In the genomic region with DNA sequence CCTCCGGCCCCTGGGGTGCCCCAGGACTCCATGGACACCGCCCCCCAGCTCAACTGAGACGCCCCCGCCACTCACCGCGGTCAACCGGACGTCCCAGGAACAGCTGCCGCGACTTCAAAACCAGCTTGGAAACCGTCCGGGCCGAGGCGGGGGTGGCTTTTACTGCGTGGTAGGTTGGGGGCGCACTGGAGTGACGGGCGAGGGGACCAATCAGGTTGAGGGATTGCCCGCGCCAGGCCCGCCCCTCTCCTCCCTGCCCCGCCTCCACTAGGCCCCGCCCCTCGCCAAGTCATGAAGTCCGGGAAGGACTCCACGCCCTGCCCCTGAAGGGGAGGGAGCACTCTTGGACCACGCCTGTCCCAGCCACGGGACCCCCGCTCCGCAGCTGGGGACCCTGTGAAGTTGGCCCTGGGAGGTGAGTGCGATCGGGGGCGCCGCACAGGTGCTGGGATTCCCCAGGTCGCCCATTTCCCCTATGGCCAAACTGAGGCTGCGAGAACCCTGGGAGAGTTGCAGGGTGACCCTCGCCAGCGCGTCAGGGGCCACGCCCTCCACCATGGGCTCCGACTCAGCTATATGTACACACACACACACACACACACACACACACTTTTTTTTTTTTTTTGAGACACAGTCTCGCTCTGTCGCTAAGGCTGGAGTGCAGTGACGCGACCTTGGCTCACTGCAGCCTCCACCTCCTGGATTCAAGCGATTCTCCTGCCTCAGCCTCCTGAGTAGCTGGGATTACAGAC, we compare ENCODE assay signal across 1 cellular context.
TF ChIP-seq lines count a peak whose summit lies in the region.

A gene with protein sequence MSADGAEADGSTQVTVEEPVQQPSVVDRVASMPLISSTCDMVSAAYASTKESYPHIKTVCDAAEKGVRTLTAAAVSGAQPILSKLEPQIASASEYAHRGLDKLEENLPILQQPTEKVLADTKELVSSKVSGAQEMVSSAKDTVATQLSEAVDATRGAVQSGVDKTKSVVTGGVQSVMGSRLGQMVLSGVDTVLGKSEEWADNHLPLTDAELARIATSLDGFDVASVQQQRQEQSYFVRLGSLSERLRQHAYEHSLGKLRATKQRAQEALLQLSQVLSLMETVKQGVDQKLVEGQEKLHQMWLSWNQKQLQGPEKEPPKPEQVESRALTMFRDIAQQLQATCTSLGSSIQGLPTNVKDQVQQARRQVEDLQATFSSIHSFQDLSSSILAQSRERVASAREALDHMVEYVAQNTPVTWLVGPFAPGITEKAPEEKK (minus strand): TSS at position 134 of the 752 bp plus-strand sequence. CDS start 6,273 bp downstream, outside the sequence.

TF ChIP-seq in K562, 482 proteins besides CTCF, POLR2A, EP300 and RAD21 (continued from another document and continues in another):
- TF ChIP-seq, protein P1, sequence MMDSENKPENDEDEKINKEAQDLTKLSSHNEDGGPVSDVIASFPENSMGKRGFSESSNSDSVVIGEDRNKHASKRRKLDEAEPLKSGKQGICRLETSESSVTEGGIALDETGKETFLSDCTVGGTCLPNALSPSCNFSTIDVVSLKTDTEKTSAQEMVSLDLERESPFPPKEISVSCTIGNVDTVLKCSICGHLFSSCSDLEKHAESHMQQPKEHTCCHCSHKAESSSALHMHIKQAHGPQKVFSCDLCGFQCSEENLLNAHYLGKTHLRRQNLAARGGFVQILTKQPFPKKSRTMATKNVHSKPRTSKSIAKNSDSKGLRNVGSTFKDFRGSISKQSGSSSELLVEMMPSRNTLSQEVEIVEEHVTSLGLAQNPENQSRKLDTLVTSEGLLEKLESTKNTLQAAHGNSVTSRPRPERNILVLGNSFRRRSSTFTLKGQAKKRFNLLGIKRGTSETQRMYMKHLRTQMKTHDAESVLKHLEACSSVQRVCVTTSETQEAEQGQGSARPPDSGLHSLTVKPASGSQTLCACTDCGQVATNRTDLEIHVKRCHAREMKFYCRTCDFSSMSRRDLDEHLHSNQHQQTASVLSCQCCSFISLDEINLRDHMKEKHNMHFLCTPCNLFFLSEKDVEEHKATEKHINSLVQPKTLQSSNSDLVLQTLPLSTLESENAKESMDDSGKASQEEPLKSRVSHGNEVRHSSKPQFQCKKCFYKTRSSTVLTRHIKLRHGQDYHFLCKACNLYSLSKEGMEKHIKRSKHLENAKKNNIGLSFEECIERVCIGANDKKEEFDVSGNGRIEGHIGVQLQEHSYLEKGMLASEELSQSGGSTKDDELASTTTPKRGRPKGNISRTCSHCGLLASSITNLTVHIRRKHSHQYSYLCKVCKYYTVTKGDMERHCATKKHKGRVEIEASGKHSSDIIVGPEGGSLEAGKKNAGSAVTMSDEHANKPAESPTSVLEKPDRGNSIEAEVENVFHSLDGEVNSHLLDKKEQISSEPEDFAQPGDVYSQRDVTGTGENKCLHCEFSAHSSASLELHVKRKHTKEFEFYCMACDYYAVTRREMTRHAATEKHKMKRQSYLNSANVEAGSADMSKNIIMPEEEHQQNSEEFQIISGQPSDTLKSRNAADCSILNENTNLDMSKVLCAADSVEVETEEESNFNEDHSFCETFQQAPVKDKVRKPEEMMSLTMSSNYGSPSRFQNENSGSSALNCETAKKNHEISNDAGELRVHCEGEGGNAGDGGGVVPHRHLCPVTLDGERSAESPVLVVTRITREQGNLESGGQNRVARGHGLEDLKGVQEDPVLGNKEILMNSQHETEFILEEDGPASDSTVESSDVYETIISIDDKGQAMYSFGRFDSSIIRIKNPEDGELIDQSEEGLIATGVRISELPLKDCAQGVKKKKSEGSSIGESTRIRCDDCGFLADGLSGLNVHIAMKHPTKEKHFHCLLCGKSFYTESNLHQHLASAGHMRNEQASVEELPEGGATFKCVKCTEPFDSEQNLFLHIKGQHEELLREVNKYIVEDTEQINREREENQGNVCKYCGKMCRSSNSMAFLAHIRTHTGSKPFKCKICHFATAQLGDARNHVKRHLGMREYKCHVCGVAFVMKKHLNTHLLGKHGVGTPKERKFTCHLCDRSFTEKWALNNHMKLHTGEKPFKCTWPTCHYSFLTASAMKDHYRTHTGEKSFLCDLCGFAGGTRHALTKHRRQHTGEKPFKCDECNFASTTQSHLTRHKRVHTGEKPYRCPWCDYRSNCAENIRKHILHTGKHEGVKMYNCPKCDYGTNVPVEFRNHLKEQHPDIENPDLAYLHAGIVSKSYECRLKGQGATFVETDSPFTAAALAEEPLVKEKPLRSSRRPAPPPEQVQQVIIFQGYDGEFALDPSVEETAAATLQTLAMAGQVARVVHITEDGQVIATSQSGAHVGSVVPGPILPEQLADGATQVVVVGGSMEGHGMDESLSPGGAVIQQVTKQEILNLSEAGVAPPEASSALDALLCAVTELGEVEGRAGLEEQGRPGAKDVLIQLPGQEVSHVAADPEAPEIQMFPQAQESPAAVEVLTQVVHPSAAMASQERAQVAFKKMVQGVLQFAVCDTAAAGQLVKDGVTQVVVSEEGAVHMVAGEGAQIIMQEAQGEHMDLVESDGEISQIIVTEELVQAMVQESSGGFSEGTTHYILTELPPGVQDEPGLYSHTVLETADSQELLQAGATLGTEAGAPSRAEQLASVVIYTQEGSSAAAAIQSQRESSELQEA (IDR thresholded peaks at IDR 0.05; ENCODE audit: low read depth): 0 out of 2 replicates have a peak, but pooled peaks have one; percentile 21
- no peak for TF ChIP-seq MAFG (tag; conservative IDR thresholded peaks at IDR 0.05)
- 0 out of 2 replicates have a peak, but pooled peaks have one; percentile 38 for TF ChIP-seq LCOR (CRISPR knock-in tag; IDR thresholded peaks at IDR 0.05)
- no peak for TF ChIP-seq SLC30A9 (CRISPR knock-in tag; IDR thresholded peaks at IDR 0.05)
- no peak for TF ChIP-seq BMI1 (IDR thresholded peaks at IDR 0.05; ENCODE audit: low read length)
- 0 out of 2 replicates have a peak, but pooled peaks have one; percentile 53 for TF ChIP-seq NR2C2 (CRISPR knock-in tag; IDR thresholded peaks at IDR 0.05)
- TF ChIP-seq NR2C2 (tag; IDR thresholded peaks at IDR 0.05): peak; percentile 56
- no peak for TF ChIP-seq HSF4 (CRISPR knock-in tag; IDR thresholded peaks at IDR 0.05; ENCODE audit: borderline replicate concordance)
- TF ChIP-seq, protein P2, sequence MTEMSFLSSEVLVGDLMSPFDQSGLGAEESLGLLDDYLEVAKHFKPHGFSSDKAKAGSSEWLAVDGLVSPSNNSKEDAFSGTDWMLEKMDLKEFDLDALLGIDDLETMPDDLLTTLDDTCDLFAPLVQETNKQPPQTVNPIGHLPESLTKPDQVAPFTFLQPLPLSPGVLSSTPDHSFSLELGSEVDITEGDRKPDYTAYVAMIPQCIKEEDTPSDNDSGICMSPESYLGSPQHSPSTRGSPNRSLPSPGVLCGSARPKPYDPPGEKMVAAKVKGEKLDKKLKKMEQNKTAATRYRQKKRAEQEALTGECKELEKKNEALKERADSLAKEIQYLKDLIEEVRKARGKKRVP (CRISPR knock-in tag; IDR thresholded peaks at IDR 0.05): no peak
- peak; percentile 83 for TF ChIP-seq CXXC5 (CRISPR knock-in tag; IDR thresholded peaks at IDR 0.05)
- peak; percentile 95 for TF ChIP-seq SMARCA5 (IDR thresholded peaks at IDR 0.05)
- TF ChIP-seq GABPB1 (CRISPR knock-in tag; IDR thresholded peaks at IDR 0.05): peak; percentile 81
- TF ChIP-seq, protein P3, sequence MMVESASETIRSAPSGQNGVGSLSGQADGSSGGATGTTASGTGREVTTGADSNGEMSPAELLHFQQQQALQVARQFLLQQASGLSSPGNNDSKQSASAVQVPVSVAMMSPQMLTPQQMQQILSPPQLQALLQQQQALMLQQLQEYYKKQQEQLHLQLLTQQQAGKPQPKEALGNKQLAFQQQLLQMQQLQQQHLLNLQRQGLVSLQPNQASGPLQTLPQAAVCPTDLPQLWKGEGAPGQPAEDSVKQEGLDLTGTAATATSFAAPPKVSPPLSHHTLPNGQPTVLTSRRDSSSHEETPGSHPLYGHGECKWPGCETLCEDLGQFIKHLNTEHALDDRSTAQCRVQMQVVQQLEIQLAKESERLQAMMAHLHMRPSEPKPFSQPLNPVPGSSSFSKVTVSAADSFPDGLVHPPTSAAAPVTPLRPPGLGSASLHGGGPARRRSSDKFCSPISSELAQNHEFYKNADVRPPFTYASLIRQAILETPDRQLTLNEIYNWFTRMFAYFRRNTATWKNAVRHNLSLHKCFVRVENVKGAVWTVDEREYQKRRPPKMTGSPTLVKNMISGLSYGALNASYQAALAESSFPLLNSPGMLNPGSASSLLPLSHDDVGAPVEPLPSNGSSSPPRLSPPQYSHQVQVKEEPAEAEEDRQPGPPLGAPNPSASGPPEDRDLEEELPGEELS (CRISPR knock-in tag; IDR thresholded peaks at IDR 0.05; ENCODE audit: borderline replicate concordance): no peak
- TF ChIP-seq, protein P4, sequence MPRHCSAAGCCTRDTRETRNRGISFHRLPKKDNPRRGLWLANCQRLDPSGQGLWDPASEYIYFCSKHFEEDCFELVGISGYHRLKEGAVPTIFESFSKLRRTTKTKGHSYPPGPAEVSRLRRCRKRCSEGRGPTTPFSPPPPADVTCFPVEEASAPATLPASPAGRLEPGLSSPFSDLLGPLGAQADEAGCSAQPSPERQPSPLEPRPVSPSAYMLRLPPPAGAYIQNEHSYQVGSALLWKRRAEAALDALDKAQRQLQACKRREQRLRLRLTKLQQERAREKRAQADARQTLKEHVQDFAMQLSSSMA (CRISPR knock-in tag; IDR thresholded peaks at IDR 0.05): no peak
- TF ChIP-seq, protein P5, sequence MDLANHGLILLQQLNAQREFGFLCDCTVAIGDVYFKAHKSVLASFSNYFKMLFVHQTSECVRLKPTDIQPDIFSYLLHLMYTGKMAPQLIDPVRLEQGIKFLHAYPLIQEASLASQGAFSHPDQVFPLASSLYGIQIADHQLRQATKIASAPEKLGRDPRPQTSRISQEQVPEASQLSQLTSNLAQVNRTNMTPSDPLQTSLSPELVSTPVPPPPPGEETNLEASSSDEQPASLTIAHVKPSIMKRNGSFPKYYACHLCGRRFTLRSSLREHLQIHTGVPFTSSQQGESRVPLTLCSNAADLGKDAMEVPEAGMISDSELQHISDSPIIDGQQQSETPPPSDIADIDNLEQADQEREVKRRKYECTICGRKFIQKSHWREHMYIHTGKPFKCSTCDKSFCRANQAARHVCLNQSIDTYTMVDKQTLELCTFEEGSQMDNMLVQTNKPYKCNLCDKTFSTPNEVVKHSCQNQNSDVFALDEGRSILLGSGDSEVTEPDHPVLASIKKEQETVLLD (IDR thresholded peaks at IDR 0.05): peak; percentile 80
- TF ChIP-seq ZNF140 (CRISPR knock-in tag; IDR thresholded peaks at IDR 0.05): no peak
- no peak for TF ChIP-seq POU5F1 (IDR thresholded peaks at IDR 0.05; ENCODE audit: borderline replicate concordance, low read depth, low read length, partially characterized antibody)
- no peak for TF ChIP-seq ZNF239 (CRISPR knock-in tag; IDR thresholded peaks at IDR 0.05)
- no peak for TF ChIP-seq EZH2 (IDR thresholded peaks at IDR 0.05; ENCODE audit: borderline replicate concordance, low read depth, low read length)
- no peak for TF ChIP-seq SAP30 (IDR thresholded peaks at IDR 0.05; ENCODE audit: borderline replicate concordance, insufficient read depth, low read depth, low read length, poor library complexity, severe bottlenecking)
- no peak for TF ChIP-seq ZNF165 (CRISPR knock-in tag; IDR thresholded peaks at IDR 0.05; ENCODE audit: borderline replicate concordance)
- no peak for TF ChIP-seq NFIX (CRISPR knock-in tag; IDR thresholded peaks at IDR 0.05; ENCODE audit: low read depth)
- TF ChIP-seq, protein P6, sequence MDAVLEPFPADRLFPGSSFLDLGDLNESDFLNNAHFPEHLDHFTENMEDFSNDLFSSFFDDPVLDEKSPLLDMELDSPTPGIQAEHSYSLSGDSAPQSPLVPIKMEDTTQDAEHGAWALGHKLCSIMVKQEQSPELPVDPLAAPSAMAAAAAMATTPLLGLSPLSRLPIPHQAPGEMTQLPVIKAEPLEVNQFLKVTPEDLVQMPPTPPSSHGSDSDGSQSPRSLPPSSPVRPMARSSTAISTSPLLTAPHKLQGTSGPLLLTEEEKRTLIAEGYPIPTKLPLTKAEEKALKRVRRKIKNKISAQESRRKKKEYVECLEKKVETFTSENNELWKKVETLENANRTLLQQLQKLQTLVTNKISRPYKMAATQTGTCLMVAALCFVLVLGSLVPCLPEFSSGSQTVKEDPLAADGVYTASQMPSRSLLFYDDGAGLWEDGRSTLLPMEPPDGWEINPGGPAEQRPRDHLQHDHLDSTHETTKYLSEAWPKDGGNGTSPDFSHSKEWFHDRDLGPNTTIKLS (IDR thresholded peaks at IDR 0.05; ENCODE audit: borderline replicate concordance, low read depth): peak; percentile 83
- TF ChIP-seq ZKSCAN8 (CRISPR knock-in tag; IDR thresholded peaks at IDR 0.05): no peak
- no peak for TF ChIP-seq MCM3 (IDR thresholded peaks at IDR 0.05)
- no peak for TF ChIP-seq GABPB2 (CRISPR knock-in tag; conservative IDR thresholded peaks at IDR 0.05)
- peak; percentile 79; the same call in 1 of the 2 replicates for TF ChIP-seq ATF7 (IDR thresholded peaks at IDR 0.05)
- no peak; the same call in 1 of the 2 replicates for TF ChIP-seq RB1 (IDR thresholded peaks at IDR 0.05; ENCODE audit: low read depth)
- TF ChIP-seq, protein P7, sequence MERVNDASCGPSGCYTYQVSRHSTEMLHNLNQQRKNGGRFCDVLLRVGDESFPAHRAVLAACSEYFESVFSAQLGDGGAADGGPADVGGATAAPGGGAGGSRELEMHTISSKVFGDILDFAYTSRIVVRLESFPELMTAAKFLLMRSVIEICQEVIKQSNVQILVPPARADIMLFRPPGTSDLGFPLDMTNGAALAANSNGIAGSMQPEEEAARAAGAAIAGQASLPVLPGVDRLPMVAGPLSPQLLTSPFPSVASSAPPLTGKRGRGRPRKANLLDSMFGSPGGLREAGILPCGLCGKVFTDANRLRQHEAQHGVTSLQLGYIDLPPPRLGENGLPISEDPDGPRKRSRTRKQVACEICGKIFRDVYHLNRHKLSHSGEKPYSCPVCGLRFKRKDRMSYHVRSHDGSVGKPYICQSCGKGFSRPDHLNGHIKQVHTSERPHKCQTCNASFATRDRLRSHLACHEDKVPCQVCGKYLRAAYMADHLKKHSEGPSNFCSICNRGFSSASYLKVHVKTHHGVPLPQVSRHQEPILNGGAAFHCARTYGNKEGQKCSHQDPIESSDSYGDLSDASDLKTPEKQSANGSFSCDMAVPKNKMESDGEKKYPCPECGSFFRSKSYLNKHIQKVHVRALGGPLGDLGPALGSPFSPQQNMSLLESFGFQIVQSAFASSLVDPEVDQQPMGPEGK (CRISPR knock-in tag; IDR thresholded peaks at IDR 0.05; ENCODE audit: borderline replicate concordance): no peak
- peak; percentile 89 for TF ChIP-seq SMARCE1 (IDR thresholded peaks at IDR 0.05)
- TF ChIP-seq ZFP30 (CRISPR knock-in tag; IDR thresholded peaks at IDR 0.05; ENCODE audit: borderline replicate concordance): no peak
- TF ChIP-seq TCFL5 (CRISPR knock-in tag; conservative IDR thresholded peaks at IDR 0.05): no peak
- TF ChIP-seq YBX1 (IDR thresholded peaks at IDR 0.05): no peak
- TF ChIP-seq HMGN3 (IDR thresholded peaks at IDR 0.05; ENCODE audit: borderline replicate concordance, extremely low read depth, insufficient read length, low read depth, low read length): peak; percentile 72
- TF ChIP-seq EWSR1 (IDR thresholded peaks at IDR 0.05; ENCODE audit: borderline replicate concordance, low read depth, partially characterized antibody): no peak
- TF ChIP-seq, protein P8, sequence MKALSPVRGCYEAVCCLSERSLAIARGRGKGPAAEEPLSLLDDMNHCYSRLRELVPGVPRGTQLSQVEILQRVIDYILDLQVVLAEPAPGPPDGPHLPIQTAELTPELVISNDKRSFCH (CRISPR knock-in tag; IDR thresholded peaks at IDR 0.05): no peak
- TF ChIP-seq, protein P8 (tag; IDR thresholded peaks at IDR 0.05): peak; percentile 41; the same call in 1 of the 2 replicates
- TF ChIP-seq CAMTA2 (CRISPR knock-in tag; conservative IDR thresholded peaks at IDR 0.05): no peak
- no peak for TF ChIP-seq ETS2 (tag; IDR thresholded peaks at IDR 0.05; ENCODE audit: borderline replicate concordance, poor library complexity, severe bottlenecking)
- TF ChIP-seq CHD1 (IDR thresholded peaks at IDR 0.05; ENCODE audit: low read length): no peak
- TF ChIP-seq ZNF263 (CRISPR knock-in tag; IDR thresholded peaks at IDR 0.05; ENCODE audit: borderline replicate concordance): peak; percentile 88
- TF ChIP-seq FOSL1 (tag; conservative IDR thresholded peaks at IDR 0.05): peak; percentile 59
